32 cellular contexts compared by ENCODE assay signal in genomic region chr4:78460368-78460767, GRCh38.
"Had no signal": no experiment of that assay in that cellular context is flagged by ENCODE, and none has a peak within 500 bp of the region (broad histone marks: within the 10 kb centered on the region; RNA-seq: fewer than 3 reads in every experiment).

No MANE protein-coding gene starts in this region.

- H3K27me3 Mint-ChIP-seq: progenitor cell of endocrine pancreas, type B pancreatic cell had no signal

- H3K4me1 Mint-ChIP-seq: naive thymus-derived CD8-positive, alpha-beta T cell; neural crest cell; stimulated activated memory B cell treated with anti-CD40 and anti-IgM and Interleukin-4, amounts not matched to agents 10 μg/mL and 1 μg/mL and 100 μg/mL, for 72 hours; stimulated activated naive CD8-positive, alpha-beta T cell treated with anti-CD3 and anti-CD28 coated beads, Interleukin-15, amount 100 ng/mL, for 72 hours had no signal

- H3K9me3 ChIP-seq: ovary, psoas muscle, spleen, suprapubic skin, testis, tibial artery, transverse colon, upper lobe of right lung, uterus had no signal

- H3K4me3 ChIP-seq: ovary, psoas muscle, skin epidermis, smooth muscle cell, spleen, suprapubic skin, testis, tibial artery, transverse colon, upper lobe of right lung, uterus had no signal

- H3K9me3 Mint-ChIP-seq: naive thymus-derived CD8-positive, alpha-beta T cell; natural killer cell treated with Interleukin-12 subunit alpha and Interleukin-12 subunit beta and Interleukin-15 and Interleukin-18, amount 100 ng/mL, for 72 hours; nephron progenitor cell; neural crest cell; stimulated activated memory B cell treated with anti-CD40 and anti-IgM and Interleukin-4, amounts not matched to agents 10 μg/mL and 1 μg/mL and 100 μg/mL, for 72 hours; stimulated activated naive CD8-positive, alpha-beta T cell treated with anti-CD3 and anti-CD28 coated beads, Interleukin-15, amount 100 ng/mL, for 72 hours; type B pancreatic cell had no signal

- H3K4me2 ChIP-seq: smooth muscle cell had no signal

- H3K9ac ChIP-seq: parathyroid adenoma had no signal

- H2AFZ ChIP-seq: parathyroid adenoma had no signal

- H3K36me3 Mint-ChIP-seq: naive thymus-derived CD8-positive, alpha-beta T cell; natural killer cell treated with Interleukin-12 subunit alpha and Interleukin-12 subunit beta and Interleukin-15 and Interleukin-18, amount 100 ng/mL, for 72 hours; stimulated activated memory B cell treated with anti-CD40 and anti-IgM and Interleukin-4, amounts not matched to agents 10 μg/mL and 1 μg/mL and 100 μg/mL, for 72 hours had no signal

- ATAC-seq: naive thymus-derived CD8-positive, alpha-beta T cell; natural killer cell treated with Interleukin-12 subunit alpha and Interleukin-12 subunit beta and Interleukin-15 and Interleukin-18, amount 100 ng/mL, for 72 hours; psoas muscle; right cardiac atrium; sciatic nerve; stimulated activated memory B cell treated with anti-CD40 and anti-IgM and Interleukin-4, amounts not matched to agents 10 μg/mL and 1 μg/mL and 100 μg/mL, for 72 hours; stimulated activated naive CD8-positive, alpha-beta T cell treated with anti-CD3 and anti-CD28 coated beads, Interleukin-15, amount 100 ng/mL, for 72 hours; stimulated activated naive CD8-positive, alpha-beta T cell treated with anti-CD3 and anti-CD28 coated beads, Interleukin-15, Interleukin-2, amounts not matched to agents 100 U/mL and 50 U/mL, for 24 hours; upper lobe of right lung had no signal

- H3K4me3 Mint-ChIP-seq: naive thymus-derived CD8-positive, alpha-beta T cell; natural killer cell treated with Interleukin-12 subunit alpha and Interleukin-12 subunit beta and Interleukin-15 and Interleukin-18, amount 100 ng/mL, for 72 hours; nephron progenitor cell; neural crest cell; stimulated activated memory B cell treated with anti-CD40 and anti-IgM and Interleukin-4, amounts not matched to agents 10 μg/mL and 1 μg/mL and 100 μg/mL, for 72 hours; stimulated activated naive CD8-positive, alpha-beta T cell treated with anti-CD3 and anti-CD28 coated beads, Interleukin-15, amount 100 ng/mL, for 72 hours; type B pancreatic cell had no signal

- H3K4me1 ChIP-seq: parathyroid adenoma, psoas muscle, spleen, suprapubic skin, testis, tibial artery, transverse colon, upper lobe of right lung, uterus had no signal

- H3K79me2 ChIP-seq: parathyroid adenoma had no signal

- H3K27ac Mint-ChIP-seq: naive thymus-derived CD8-positive, alpha-beta T cell; natural killer cell treated with Interleukin-12 subunit alpha and Interleukin-12 subunit beta and Interleukin-15 and Interleukin-18, amount 100 ng/mL, for 72 hours; nephron progenitor cell; progenitor cell of endocrine pancreas; stimulated activated memory B cell treated with anti-CD40 and anti-IgM and Interleukin-4, amounts not matched to agents 10 μg/mL and 1 μg/mL and 100 μg/mL, for 72 hours; stimulated activated naive CD8-positive, alpha-beta T cell treated with anti-CD3 and anti-CD28 coated beads, Interleukin-15, amount 100 ng/mL, for 72 hours; type B pancreatic cell had no signal

- H3K27me3 ChIP-seq: ovary, spleen, suprapubic skin, testis, tibial artery, transverse colon, upper lobe of right lung, uterus had no signal

- H3K27ac ChIP-seq: ovary, parathyroid adenoma, psoas muscle, skin epidermis, spleen, suprapubic skin, testis, tibial artery, transverse colon, upper lobe of right lung, uterus had no signal

- H3K36me3 ChIP-seq: ovary, spleen, suprapubic skin, tibial artery, transverse colon, upper lobe of right lung, uterus had no signal

- DNase-seq: naive thymus-derived CD8-positive, alpha-beta T cell; nephron progenitor cell; occipital lobe; ovary; posterior cingulate gyrus; psoas muscle; right cardiac atrium; spleen; stimulated activated CD4-positive, alpha-beta T cell treated with anti-CD3 and anti-CD28 coated beads, Interleukin-12 subunit alpha, Interleukin-12 subunit beta, amount 100 ng/mL, for 4 hours; stimulated activated CD4-positive, alpha-beta T cell treated with anti-CD3 and anti-CD28 coated beads, Interleukin-1b, Interleukin-23, amount 100 ng/mL, for 48 hours; stimulated activated CD4-positive, alpha-beta T cell treated with anti-CD3 and anti-CD28 coated beads, Interleukin-4, amount 100 ng/mL, for 1 hour; stimulated activated CD4-positive, alpha-beta T cell treated with anti-CD3 and anti-CD28 coated beads, Interleukin-4, amount 100 ng/mL, for 4 hours; stimulated activated CD8-positive, alpha-beta memory T cell treated with anti-CD3 and anti-CD28 coated beads, Interleukin-4, amount 100 ng/mL, for 48 hours; stimulated activated naive CD4-positive, alpha-beta T cell; stimulated activated naive CD8-positive, alpha-beta T cell treated with anti-CD3 and anti-CD28 coated beads, Interleukin-15, amount 100 ng/mL, for 72 hours; stimulated activated naive CD8-positive, alpha-beta T cell treated with anti-CD3 and anti-CD28 coated beads, Interleukin-15, Interleukin-2, amounts not matched to agents 100 U/mL and 50 U/mL, for 24 hours; substantia nigra; testis; tibial artery; transverse colon; upper lobe of right lung; uterus had no signal
